In the genomic region with DNA sequence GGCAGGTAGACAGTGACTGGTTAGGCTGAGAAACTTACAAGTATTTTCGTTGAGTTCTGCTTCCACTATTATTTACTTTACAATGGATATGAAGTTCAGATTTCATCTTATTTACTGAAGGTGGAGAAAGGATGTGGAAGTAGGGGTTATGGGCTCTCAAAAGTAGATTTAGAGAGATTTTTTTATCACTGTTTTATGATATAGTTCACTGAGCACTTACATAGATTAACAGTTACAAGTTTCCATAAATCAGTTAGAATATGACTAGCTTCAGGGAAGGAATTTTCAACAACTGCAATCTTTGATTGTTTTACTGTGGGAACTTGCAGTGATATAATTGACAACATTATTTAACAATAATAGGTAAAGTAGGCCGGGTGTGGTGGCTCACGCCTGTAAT, we compare ENCODE assay signal across 9 cellular contexts.
"Had no signal": no experiment of that assay in that cellular context is flagged by ENCODE, and none has a peak within 500 bp of the region (broad histone marks: within the 10 kb centered on the region; RNA-seq: fewer than 3 reads in every experiment).

No MANE protein-coding gene starts in this region.

- H3K4me1 ChIP-seq: HAP-1 had no signal

- H3K36me3 ChIP-seq: HAP-1 had no signal

- H3K9me3 ChIP-seq: HAP-1 had no signal

- H3K27ac ChIP-seq: GM23248, HL-60, KMS-11 had no signal

- ATAC-seq: HCT116, HepG2 had no signal

- DNase-seq: GM23248, GOT3, H7, KBM-7 had no signal

- H3K4me3 ChIP-seq: GM23248, HAP-1 had no signal
